1 cellular context compared by ENCODE assay signal in genomic region chr6:30489081-30490030, GRCh38.
TF ChIP-seq lines count a peak whose summit lies in the region.

TSS of gene HLA-E (plus strand) at chr6:30489509. CDS start at chr6:30489532, 23 bp downstream.

TF ChIP-seq in HepG2, 621 proteins besides CTCF, POLR2A, EP300 and RAD21 (continued from another document and continues in another):
- TF ChIP-seq ZHX2 (IDR thresholded peaks at IDR 0.05; ENCODE audit: low read depth) (no peak), ZHX2 (CRISPR knock-in tag; IDR thresholded peaks at IDR 0.05; ENCODE audit: borderline replicate concordance) (no peak), KLF16 (CRISPR knock-in tag; IDR thresholded peaks at IDR 0.05) (peak in 1 of 2 experiments; percentile 88; a peak in 1 of 4 replicates), ZNF350 (CRISPR knock-in tag; IDR thresholded peaks at IDR 0.05; ENCODE audit: borderline replicate concordance, low read depth) (peak; percentile 72; the same call in 1 of the 2 replicates), NFE2L2 (IDR thresholded peaks at IDR 0.05; ENCODE audit: low read length) (no peak), ZNF260 (CRISPR knock-in tag; IDR thresholded peaks at IDR 0.05; ENCODE audit: borderline replicate concordance, low read depth) (no peak), SYNCRIP (IDR thresholded peaks at IDR 0.05; ENCODE audit: insufficient read depth, low read depth, low read length) (no peak), HMGA1 (CRISPR knock-in tag; conservative IDR thresholded peaks at IDR 0.05) (no peak), HNRNPK (IDR thresholded peaks at IDR 0.05; ENCODE audit: low read depth, low read length, poor library complexity, severe bottlenecking) (peak; percentile 7), KMT2A (CRISPR knock-in tag; IDR thresholded peaks at IDR 0.05) (peak; percentile 40; the same call in 1 of the 2 replicates), ASH2L (IDR thresholded peaks at IDR 0.05; ENCODE audit: insufficient read length, low read depth, low read length) (peak; percentile 15), MEF2D (CRISPR knock-in tag; IDR thresholded peaks at IDR 0.05) (no peak), GLMP (CRISPR knock-in tag; IDR thresholded peaks at IDR 0.05; ENCODE audit: borderline replicate concordance) (no peak), ZNF503 (CRISPR knock-in tag; IDR thresholded peaks at IDR 0.05) (no peak), IKZF1 (IDR thresholded peaks at IDR 0.05) (no peak), HES4 (CRISPR knock-in tag; IDR thresholded peaks at IDR 0.05; ENCODE audit: borderline replicate concordance) (0 out of 2 replicates have a peak, but pooled peaks have one; percentile 49), MTF1 (CRISPR knock-in tag; IDR thresholded peaks at IDR 0.05) (no peak), FOXP1 (IDR thresholded peaks at IDR 0.05) (no peak), FOXP1 (CRISPR knock-in tag; IDR thresholded peaks at IDR 0.05) (peak; percentile 4; the same call in 1 of the 2 replicates), CCAR2 (optimal IDR thresholded peaks at IDR 0.05; ENCODE audit: low read depth, low read length) (no peak), NBN (conservative IDR thresholded peaks at IDR 0.05) (no peak), AHR (CRISPR knock-in tag; IDR thresholded peaks at IDR 0.05) (peak; percentile 26; the same call in 1 of the 2 replicates), HNF1A (IDR thresholded peaks at IDR 0.05; ENCODE audit: low read depth) (no peak), HNF1A (CRISPR knock-in tag; IDR thresholded peaks at IDR 0.05; ENCODE audit: borderline replicate concordance) (no peak), STAG1 (CRISPR knock-in tag; IDR thresholded peaks at IDR 0.05) (no peak), ZNF570 (CRISPR knock-in tag; IDR thresholded peaks at IDR 0.05; ENCODE audit: borderline replicate concordance) (no peak), EEA1 (CRISPR knock-in tag; IDR thresholded peaks at IDR 0.05; ENCODE audit: borderline replicate concordance) (no peak), MTF2 (CRISPR knock-in tag; IDR thresholded peaks at IDR 0.05; ENCODE audit: borderline replicate concordance) (no peak), WIZ (CRISPR knock-in tag; IDR thresholded peaks at IDR 0.05) (no peak), PAXIP1 (CRISPR knock-in tag; conservative IDR thresholded peaks at IDR 0.05) (no peak), RELA (CRISPR knock-in tag; IDR thresholded peaks at IDR 0.05) (no peak), NCOA1 (CRISPR knock-in tag; IDR thresholded peaks at IDR 0.05) (no peak; the same call in 1 of the 2 replicates), ZNF468 (CRISPR knock-in tag; IDR thresholded peaks at IDR 0.05) (no peak), DDIT3 (CRISPR knock-in tag; IDR thresholded peaks at IDR 0.05) (no peak), ZNF770 (CRISPR knock-in tag; IDR thresholded peaks at IDR 0.05) (0 out of 2 replicates have a peak, but pooled peaks have one; percentile 32), ELF1 (CRISPR knock-in tag; IDR thresholded peaks at IDR 0.05) (peak; percentile 86), TRIM24 (CRISPR knock-in tag; IDR thresholded peaks at IDR 0.05) (no peak), ZSCAN20 (CRISPR knock-in tag; IDR thresholded peaks at IDR 0.05; ENCODE audit: borderline replicate concordance) (no peak), ZNF280B (CRISPR knock-in tag; IDR thresholded peaks at IDR 0.05; ENCODE audit: borderline replicate concordance) (no peak; the same call in 1 of the 2 replicates), ZNF274 (CRISPR knock-in tag; IDR thresholded peaks at IDR 0.05) (no peak)
